ENCODE assay signal across 21 cellular contexts in genomic region chr9:23638837-23639426, GRCh38.
DNase-seq lines count a peak whose midpoint lies in the region; ATAC-seq, FAIRE-seq and TF ChIP-seq lines count a peak whose summit lies in the region.
"Had no signal": no experiment of that assay in that cellular context is flagged by ENCODE, and none has a peak within 500 bp of the region (broad histone marks: within the 10 kb centered on the region; RNA-seq: fewer than 3 reads in every experiment).

No MANE protein-coding gene starts in this region.

- FAIRE-seq in H54 (lab: Jason Lieb, UNC), result peak; percentile 85
- FAIRE-seq: GM12892, GM19239, H1 had no signal

- H3K9me3 ChIP-seq in left ventricle myocardium inferior (replicated peaks) (no peaks in the 10 kb centered on the region), spleen (no peaks in the 10 kb centered on the region)

- H3K4me3 ChIP-seq in left ventricle myocardium inferior (no peak overlapping the region), spleen (no peak overlapping the region)

- POLR2A ChIA-PET in WTC11 (lab: Charles Lee), result no interaction called here

- H3K4me1 Mint-ChIP-seq in WTC11, result no peaks in the 10 kb centered on the region
- H3K4me1 Mint-ChIP-seq: CD4-positive, CD25-positive, alpha-beta regulatory T cell had no signal

- no peak for ATAC-seq in WTC11

- H3K27me3 Mint-ChIP-seq in WTC11 (ENCODE audit: low read depth), result no peaks in the 10 kb centered on the region
- H3K27me3 Mint-ChIP-seq: CD4-positive, CD25-positive, alpha-beta regulatory T cell had no signal

- H3K27me3 ChIP-seq in left ventricle myocardium inferior (ENCODE audit: low read depth) (no peaks in the 10 kb centered on the region), spleen (replicated peaks in 1 of 7) (no peaks in the 10 kb centered on the region)

- H3K36me3 ChIP-seq in left ventricle myocardium inferior (no peaks in the 10 kb centered on the region), spleen (no peaks in the 10 kb centered on the region)

- TF ChIP-seq POLR2A in H54 (IDR thresholded peaks at IDR 0.05; ENCODE audit: low read depth, low read length) (no peak), spleen (IDR thresholded peaks at IDR 0.05) (no peak)

- WGBS in spleen, 5 donors, result 84 to 93% (median 89%) methylated on average over 4 of the region's 4 CpGs

- no peaks in the 10 kb centered on the region for H3K9me3 Mint-ChIP-seq in WTC11

- CTCF ChIA-PET in WTC11 (lab: Charles Lee), result no interaction called here

- intact Hi-C loops in left ventricle myocardium inferior (cut with micrococcal nuclease) (loop anchor here (10.0 kb wide), 1 partner anchor 64 kb away; no protein-coding TSS in a partner anchor), spleen (cut with DNase I; ENCODE audit: low total_unique reads) (no loop called here)

- H3K4me3 Mint-ChIP-seq in WTC11, result no peak overlapping the region
- H3K4me3 Mint-ChIP-seq: CD4-positive, CD25-positive, alpha-beta regulatory T cell had no signal

- DNase-seq in H54 (ENCODE audit: insufficient read length, low spot score) (peak; percentile 40), NCI-H446 (lab: John Stamatoyannopoulos, UW) (peak; percentile 3 to 60), astrocyte of the hippocampus (ENCODE audit: low read depth, low spot score) (peak; percentile 65), kidney tubule cell (ENCODE audit: low spot score) (peak; percentile 67), WTC11 (ENCODE audit: low spot score) (no peak), left ventricle myocardium inferior (no peak), DMS153 treated with DMSO at 0.1 percent for 48 hours (lab: John Stamatoyannopoulos, UW; ENCODE audit: unreplicated experiment) (no peak), spleen (no peak)
- DNase-seq: AML-193; CD4-positive, CD25-positive, alpha-beta regulatory T cell; DND-41; GDM1; NCI-H1417 treated with DMSO at 0.1 percent for 48 hours; NCI-H2081 treated with DMSO at 0.1 percent for 48 hours; NCI-H2227 treated with DMSO at 0.1 percent for 48 hours; NCI-H69; NK-92 treated with Interleukin-12 subunit alpha and Interleukin-12 subunit beta, amount 100 ng/mL, for 24 hours; SHP77 had no signal

- H3K36me3 Mint-ChIP-seq in WTC11, result peaks cover 80% of the 10 kb centered on the region
- H3K36me3 Mint-ChIP-seq: CD4-positive, CD25-positive, alpha-beta regulatory T cell had no signal

- H3K27ac Mint-ChIP-seq in WTC11, result no peak overlapping the region
- H3K27ac Mint-ChIP-seq: CD4-positive, CD25-positive, alpha-beta regulatory T cell had no signal

- TF ChIP-seq CTCF in WTC11 (IDR thresholded peaks at IDR 0.05) (no peak), left ventricle myocardium inferior (IDR thresholded peaks at IDR 0.05; ENCODE audit: borderline replicate concordance) (no peak), spleen (IDR thresholded peaks at IDR 0.05 in 8 of 11, conservative IDR thresholded peaks at IDR 0.05 in 3 of 11) (no peak)

- H3K27ac ChIP-seq in left ventricle myocardium inferior (replicated peaks), result no peak overlapping the region
- H3K27ac ChIP-seq in spleen, result no peak overlapping the region

- H3K4me1 ChIP-seq in left ventricle myocardium inferior, result no peaks in the 10 kb centered on the region
- H3K4me1 ChIP-seq in spleen, result no peaks in the 10 kb centered on the region

TF ChIP-seq in WTC11, 78 proteins besides CTCF, POLR2A, EP300 and RAD21:
- TF ChIP-seq E2F5 (CRISPR knock-in tag; IDR thresholded peaks at IDR 0.05), result no peak
- no peak for TF ChIP-seq ATF1 (CRISPR knock-in tag; IDR thresholded peaks at IDR 0.05)
- no peak for TF ChIP-seq CBFB (CRISPR knock-in tag; IDR thresholded peaks at IDR 0.05; ENCODE audit: low read depth)

Comparison
In these comparisons a context has a peak if more than half of its experiments do, and no peak if none do; other contexts are left out.
1. DNase-seq: peak in H54 (single experiment), NCI-H446 (2 of 2), astrocyte of the hippocampus (single experiment) and kidney tubule cell (single experiment); none in WTC11 (single experiment), left ventricle myocardium inferior (single experiment), DMS153 treated with DMSO at 0.1 percent for 48 hours (single experiment) and spleen (single experiment).